In the genomic region with DNA sequence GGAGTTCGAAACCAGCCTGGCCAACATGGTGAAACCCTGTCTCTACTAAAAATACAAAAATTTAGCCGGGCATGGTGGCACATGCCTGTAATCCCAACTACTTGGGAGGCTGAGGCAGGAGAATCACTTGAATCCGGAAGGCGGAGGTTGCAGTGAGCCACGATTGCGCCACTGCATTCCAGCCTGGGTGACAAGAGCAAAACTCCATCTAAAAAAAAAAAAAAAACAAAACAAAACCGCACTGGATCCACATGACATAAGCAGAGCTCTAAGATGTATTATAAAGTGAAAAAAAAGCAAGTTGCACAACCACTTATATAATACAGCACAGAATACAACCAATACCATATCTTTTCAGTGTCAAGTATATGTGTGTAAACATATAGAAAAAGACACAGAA, we compare ENCODE assay signal across 1 cellular context.
A peak's percentile ranks its signal among the peaks of the same experiment; 100 is the strongest.
TF ChIP-seq lines count a peak whose summit lies in the region.

No MANE protein-coding gene starts in this region.

TF ChIP-seq in HepG2, 621 proteins besides CTCF, POLR2A, EP300 and RAD21 (continued from another document):
- TF ChIP-seq, protein P1, sequence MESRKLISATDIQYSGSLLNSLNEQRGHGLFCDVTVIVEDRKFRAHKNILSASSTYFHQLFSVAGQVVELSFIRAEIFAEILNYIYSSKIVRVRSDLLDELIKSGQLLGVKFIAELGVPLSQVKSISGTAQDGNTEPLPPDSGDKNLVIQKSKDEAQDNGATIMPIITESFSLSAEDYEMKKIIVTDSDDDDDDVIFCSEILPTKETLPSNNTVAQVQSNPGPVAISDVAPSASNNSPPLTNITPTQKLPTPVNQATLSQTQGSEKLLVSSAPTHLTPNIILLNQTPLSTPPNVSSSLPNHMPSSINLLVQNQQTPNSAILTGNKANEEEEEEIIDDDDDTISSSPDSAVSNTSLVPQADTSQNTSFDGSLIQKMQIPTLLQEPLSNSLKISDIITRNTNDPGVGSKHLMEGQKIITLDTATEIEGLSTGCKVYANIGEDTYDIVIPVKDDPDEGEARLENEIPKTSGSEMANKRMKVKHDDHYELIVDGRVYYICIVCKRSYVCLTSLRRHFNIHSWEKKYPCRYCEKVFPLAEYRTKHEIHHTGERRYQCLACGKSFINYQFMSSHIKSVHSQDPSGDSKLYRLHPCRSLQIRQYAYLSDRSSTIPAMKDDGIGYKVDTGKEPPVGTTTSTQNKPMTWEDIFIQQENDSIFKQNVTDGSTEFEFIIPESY (CRISPR knock-in tag; IDR thresholded peaks at IDR 0.05), result peak; percentile 53; the same call in 1 of the 2 replicates
- TF ChIP-seq TEAD3 (CRISPR knock-in tag; optimal IDR thresholded peaks at IDR 0.05; ENCODE audit: borderline replicate concordance), result peak; percentile 74
- TF ChIP-seq RARA (CRISPR knock-in tag; IDR thresholded peaks at IDR 0.05), result peak; percentile 47
- TF ChIP-seq ZNF770 (CRISPR knock-in tag; IDR thresholded peaks at IDR 0.05), result peak; percentile 96
- TF ChIP-seq ZMYM2 (CRISPR knock-in tag; IDR thresholded peaks at IDR 0.05), result peak; percentile 40; the same call in 1 of the 2 replicates
